ENCODE assay signal across 12 cellular contexts in the genomic region with DNA sequence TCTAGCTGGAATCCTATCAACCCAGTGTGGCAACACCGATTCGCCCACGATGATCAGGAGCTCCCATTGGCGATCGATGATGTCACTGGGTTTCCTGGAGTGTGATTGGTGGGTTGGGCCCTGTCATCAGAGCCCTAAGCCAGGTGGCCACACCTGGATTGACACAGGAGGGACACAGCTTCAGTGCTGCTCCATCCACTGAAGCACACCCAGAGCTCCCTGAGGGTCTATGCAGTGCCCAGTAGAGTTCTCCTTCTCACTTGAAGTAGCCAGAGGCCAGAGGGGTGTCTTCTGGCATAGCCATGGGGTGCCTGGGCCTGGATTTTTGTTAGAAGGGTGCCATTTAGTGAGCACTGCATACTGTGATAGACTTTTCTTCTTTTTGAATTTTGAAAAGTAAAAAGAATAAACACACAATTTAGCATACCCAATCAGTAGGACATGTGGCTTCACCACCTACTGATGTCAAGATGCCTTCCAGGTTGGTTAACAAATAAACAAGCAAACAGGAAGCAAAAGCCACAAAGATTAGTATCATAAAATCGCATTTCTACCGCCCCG.
DNase-seq lines count a peak whose midpoint lies in the region; ATAC-seq and TF ChIP-seq lines count a peak whose summit lies in the region.
"Had no signal": no experiment of that assay in that cellular context is flagged by ENCODE, and none has a peak within 500 bp of the region (broad histone marks: within the 10 kb centered on the region; RNA-seq: fewer than 3 reads in every experiment).

No MANE protein-coding gene starts in this region.

- H2AFZ ChIP-seq in SK-N-SH (ENCODE audit: low read depth) = no peak overlapping the region
- H2AFZ ChIP-seq in PC-3 (ENCODE audit: low read length) = no peak overlapping the region
- no peak overlapping the region for H2AFZ ChIP-seq in OCI-LY7 (ENCODE audit: low read length)

- H3F3A ChIP-seq in SK-N-SH (replicated peaks; ENCODE audit: insufficient read depth) (no peaks in the 10 kb centered on the region), PC-3 (ENCODE audit: low read length, unreplicated experiment) (peaks cover 1% of the 10 kb centered on the region)

- BruUV-seq in PC-3 (replicated peaks; lab: Mats Ljungman, UMichigan) = no TSS peak
- BruUV-seq in OCI-LY7 (replicated peaks; lab: Mats Ljungman, UMichigan) = no TSS peak

- H3K4me1 ChIP-seq in SK-N-SH (ENCODE audit: control insufficient read depth in 1 of 2, insufficient read depth in 2 of 2, low read depth in 1 of 2, low read length in 1 of 2) (peaks cover 0 to 13% of the 10 kb centered on the region in 2 experiments; a peak in 2 of 4 replicates), PC-3 (ENCODE audit: insufficient read depth, low read length) (peaks cover 69% of the 10 kb centered on the region), OCI-LY7 (ENCODE audit: insufficient read depth, low read length, poor library complexity, severe bottlenecking) (peaks cover 39% of the 10 kb centered on the region)
- H3K4me1 ChIP-seq in effector memory CD4-positive, alpha-beta T cell (ENCODE audit: control insufficient read depth, insufficient read depth, low read length, poor library complexity, severe bottlenecking) = peaks cover 22% of the 10 kb centered on the region

- H3K9me2 ChIP-seq in SK-N-SH (no peaks in the 10 kb centered on the region), PC-3 (replicated peaks; ENCODE audit: low read length) (no peaks in the 10 kb centered on the region), OCI-LY7 (ENCODE audit: insufficient read depth, low read length) (no peaks in the 10 kb centered on the region)

- H4K20me1 ChIP-seq in SK-N-SH (ENCODE audit: insufficient read depth) = 0 out of 2 replicates have a peak, but pooled peaks cover 3% of the 10 kb centered on the region
- H4K20me1 ChIP-seq in PC-3 (ENCODE audit: low read length) = no peaks in the 10 kb centered on the region
- peaks cover 24% of the 10 kb centered on the region for H4K20me1 ChIP-seq in OCI-LY7 (ENCODE audit: insufficient read depth, low read length)

- TF ChIP-seq CTCF in SK-N-SH (IDR thresholded peaks at IDR 0.05) (no peak), PC-3 (conservative IDR thresholded peaks at IDR 0.05; ENCODE audit: low read depth, low read length) (no peak), OCI-LY7 (conservative IDR thresholded peaks at IDR 0.05; ENCODE audit: low read length) (no peak)

- H3K9ac ChIP-seq in SK-N-SH (no peak overlapping the region), PC-3 (ENCODE audit: low read length) (no peak overlapping the region)

- no peak for TF ChIP-seq RAD21 in SK-N-SH (IDR thresholded peaks at IDR 0.05; ENCODE audit: low read length)

- H3K4me3 ChIP-seq in SK-N-SH (ENCODE audit: low read depth in 2 of 2, low read length in 1 of 2) = no peak overlapping the region
- H3K4me3 ChIP-seq in PC-3 (ENCODE audit: low read length) = no peak overlapping the region
- no peak overlapping the region for H3K4me3 ChIP-seq in effector memory CD4-positive, alpha-beta T cell (ENCODE audit: insufficient read depth, low read depth, low read length, poor library complexity, severe bottlenecking)
- H3K4me3 ChIP-seq in OCI-LY7 (ENCODE audit: low read depth, low read length, poor library complexity, severe bottlenecking) = no peak overlapping the region

- POLR2A ChIA-PET in SK-N-SH (lab: Yijun Ruan, JAX) (interaction anchor here (0.8 to 1.7 kb wide), 3 partner anchors 14 to 77 kb away, joined by 3 to 5 read pairs (median 4); no protein-coding TSS in a partner anchor), PC-3 (lab: Charles Lee; ENCODE audit: unreplicated experiment) (interaction anchor here (0.7 kb wide), 1 partner anchor 14 kb away, joined by 3 read pairs; no protein-coding TSS in a partner anchor), OCI-LY7 (lab: Charles Lee) (no interaction called here)

- ATAC-seq in SK-N-SH treated with all-trans-retinoic acid at 6 μM for 48 hours = no peak
- no peak; the same call in 1 of the 2 replicates for ATAC-seq in PC-3

- CTCF ChIA-PET in SK-N-SH (lab: Yijun Ruan, JAX) (interaction anchor here (0.9 to 2.4 kb wide), 3 partner anchors 9 to 72 kb away, joined by 3 to 7 read pairs (median 4); no protein-coding TSS in a partner anchor), PC-3 (lab: Charles Lee) (no interaction called here), OCI-LY7 (lab: Charles Lee; ENCODE audit: unreplicated experiment) (no interaction called here)

- H3K79me2 ChIP-seq in SK-N-SH (ENCODE audit: insufficient read depth) (peaks cover 4% of the 10 kb centered on the region; the same call in 1 of the 2 replicates), PC-3 (ENCODE audit: low read length) (peaks cover 100% of the 10 kb centered on the region), OCI-LY7 (ENCODE audit: insufficient read depth, low read depth, low read length) (peaks cover 20% of the 10 kb centered on the region; the same call in 1 of the 2 replicates)

- DNase-seq in SK-N-SH (peak; percentile 54), PC-3 (peak; percentile 18), retina (peak; percentile 46), OCI-LY7 (ENCODE audit: low spot score) (no peak), SKM-1 (lab: John Stamatoyannopoulos, UW; ENCODE audit: unreplicated experiment) (no peak)
- peak; percentile 10 to 40 (median 24) for DNase-seq in effector memory CD4-positive, alpha-beta T cell
- no peak for DNase-seq in effector CD8-positive, alpha-beta T cell (lab: John Stamatoyannopoulos, UW)
- DNase-seq: AML-193; MV-4-11; SHP77; stimulated activated CD4-positive, alpha-beta T cell treated with anti-CD3 and anti-CD28 coated beads, Interleukin-12 subunit alpha, Interleukin-12 subunit beta, amount 100 ng/mL, for 4 hours had no signal

- H3K4me2 ChIP-seq in SK-N-SH = no peak overlapping the region
- peak overlapping the region; percentile 20; the same call in 1 of the 2 replicates for H3K4me2 ChIP-seq in PC-3 (ENCODE audit: low read length)
- H3K4me2 ChIP-seq in OCI-LY7 (ENCODE audit: low read length) = no peak overlapping the region

- H3K27me3 ChIP-seq in SK-N-SH (ENCODE audit: insufficient read depth) (no peaks in the 10 kb centered on the region), PC-3 (ENCODE audit: low read length) (no peaks in the 10 kb centered on the region)
- H3K27me3 ChIP-seq in effector memory CD4-positive, alpha-beta T cell (replicated peaks; ENCODE audit: control insufficient read depth, insufficient read depth, low read length, poor library complexity, severe bottlenecking) = no peaks in the 10 kb centered on the region

- intact Hi-C loops in PC-3 (cut with micrococcal nuclease) = no loop called here
- intact Hi-C loops in OCI-LY7 (cut with micrococcal nuclease; ENCODE audit: unreplicated experiment) = no loop called here

- WGBS in SK-N-SH (ENCODE audit: low lambda C conversion rate) = 94% methylated on average over 8 of the region's 8 CpGs

- H3K27ac ChIP-seq in SK-N-SH (ENCODE audit: low read depth in 2 of 2, low read length in 1 of 2) (peak overlapping the region in 1 of 2 experiments; percentile 87; a peak in 2 of 4 replicates), PC-3 (ENCODE audit: low read length) (peak overlapping the region; percentile 88), OCI-LY7 (ENCODE audit: low read depth, low read length, poor library complexity, severe bottlenecking) (no peak overlapping the region)
- peak overlapping the region; percentile 56 for H3K27ac ChIP-seq in effector memory CD4-positive, alpha-beta T cell (ENCODE audit: insufficient read depth, low read length, poor library complexity, severe bottlenecking)

- H3K9me3 ChIP-seq in SK-N-SH (no peaks in the 10 kb centered on the region), PC-3 (ENCODE audit: low read length) (no peaks in the 10 kb centered on the region), OCI-LY7 (ENCODE audit: low read length) (no peaks in the 10 kb centered on the region)
- no peaks in the 10 kb centered on the region for H3K9me3 ChIP-seq in effector memory CD4-positive, alpha-beta T cell (ENCODE audit: control insufficient read depth, low read length)

- H3K36me3 ChIP-seq in SK-N-SH (replicated peaks in 1 of 2; ENCODE audit: control insufficient read depth in 1 of 2, insufficient read depth in 2 of 2, low read length in 1 of 2) = no peaks in the 10 kb centered on the region
- H3K36me3 ChIP-seq in PC-3 (ENCODE audit: low read depth, low read length) = peaks cover 15% of the 10 kb centered on the region
- H3K36me3 ChIP-seq in effector memory CD4-positive, alpha-beta T cell (ENCODE audit: control insufficient read depth, insufficient read depth, low read length) = no peaks in the 10 kb centered on the region
- H3K36me3 ChIP-seq in OCI-LY7 (ENCODE audit: insufficient read depth, low read length) = peaks cover 5% of the 10 kb centered on the region; the same call in 1 of the 2 replicates

- no peak for TF ChIP-seq EP300 in SK-N-SH (IDR thresholded peaks at IDR 0.05; ENCODE audit: borderline replicate concordance in 1 of 2, low read depth in 1 of 2, low read length in 1 of 2)

TF ChIP-seq in SK-N-SH, 30 proteins besides CTCF, POLR2A, EP300 and RAD21 (continues in another document):
- TF ChIP-seq GABPA (IDR thresholded peaks at IDR 0.05; ENCODE audit: low read depth) (no peak), RXRA (IDR thresholded peaks at IDR 0.05; ENCODE audit: borderline replicate concordance, low read depth) (no peak), MAX (IDR thresholded peaks at IDR 0.05; ENCODE audit: low read depth) (no peak), RFX5 (IDR thresholded peaks at IDR 0.05; ENCODE audit: low read length) (peak; percentile 96), GATA2 (CRISPR knock-in tag; IDR thresholded peaks at IDR 0.05) (no peak)

TF ChIP-seq in SK-N-SH treated with all-trans-retinoic acid at 6 μM for 48 hours, 23 proteins besides CTCF, POLR2A, EP300 and RAD21 (continues in another document):
- TF ChIP-seq ZNF70 (CRISPR knock-in tag; IDR thresholded peaks at IDR 0.05) (no peak), TOX (CRISPR knock-in tag; IDR thresholded peaks at IDR 0.05; ENCODE audit: borderline replicate concordance) (no peak), TCF4 (CRISPR knock-in tag; IDR thresholded peaks at IDR 0.05; ENCODE audit: borderline replicate concordance) (no peak), ZC3H10 (CRISPR knock-in tag; IDR thresholded peaks at IDR 0.05) (no peak)

Comparison
In these comparisons a context has a peak if more than half of its experiments do, and no peak if none do; other contexts are left out.
1. DNase-seq: peak in SK-N-SH (single experiment), PC-3 (single experiment), effector memory CD4-positive, alpha-beta T cell (3 of 3) and retina (single experiment); none in effector CD8-positive, alpha-beta T cell (single experiment), OCI-LY7 (single experiment) and SKM-1 (single experiment).